ENCODE assay signal across 9 cellular contexts in the genomic region with DNA sequence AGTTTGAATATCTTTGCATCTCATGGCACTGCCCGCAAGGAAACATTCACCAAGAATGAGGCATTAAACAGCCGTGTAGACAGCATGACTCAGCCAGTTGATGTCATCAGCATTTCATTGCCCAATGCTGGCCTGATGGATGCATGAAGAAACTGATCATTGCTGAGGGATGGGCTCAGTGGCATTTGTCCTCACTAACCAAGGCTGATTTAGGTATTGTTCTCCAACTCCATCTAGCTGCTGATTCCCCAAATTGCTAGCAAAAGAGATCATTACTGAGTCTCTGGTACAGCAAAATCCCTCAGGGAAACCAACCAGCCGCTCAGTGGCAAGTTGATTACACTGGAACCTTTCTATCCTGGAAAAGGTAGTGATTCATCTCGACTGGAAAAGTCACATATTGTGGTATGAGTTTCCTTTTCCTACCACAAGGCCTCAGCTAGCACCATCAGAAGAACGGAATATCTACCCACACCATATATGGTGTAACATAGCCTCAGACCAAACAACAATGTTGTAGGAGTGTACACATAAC.
DNase-seq lines count a peak whose midpoint lies in the region; FAIRE-seq and TF ChIP-seq lines count a peak whose summit lies in the region.
"Had no signal": no experiment of that assay in that cellular context is flagged by ENCODE, and none has a peak within 500 bp of the region (broad histone marks: within the 10 kb centered on the region; RNA-seq: fewer than 3 reads in every experiment).

No MANE protein-coding gene starts in this region.

- POLR2A ChIA-PET in BJ (lab: Charles Lee): no interaction called here

- no peak overlapping the region for H3K9ac ChIP-seq in kidney (ENCODE audit: low read length in 2 of 2)

- H3K27ac ChIP-seq in WERI-Rb-1: no peak overlapping the region
- no peak overlapping the region for H3K27ac ChIP-seq in kidney (ENCODE audit: low read depth in 2 of 2, low read length in 2 of 2)

- DNase-seq in BJ (ENCODE audit: low read depth) (peak; percentile 74), HTR-8/SVneo (ENCODE audit: insufficient read length, low spot score) (peak; percentile 23), WERI-Rb-1 (peak; percentile 16), iris pigment epithelial cell (ENCODE audit: low read depth) (peak; percentile 94), kidney (no peak), UCSD-AML1 (lab: John Stamatoyannopoulos, UW; ENCODE audit: unreplicated experiment) (no peak), NCI-H774 (lab: John Stamatoyannopoulos, UW) (no peak)
- DNase-seq in stimulated activated CD4-positive, alpha-beta T cell treated with anti-CD3 and anti-CD28 coated beads, Interleukin-2, amount 100 ng/mL, for 24 hours: no peak
- DNase-seq: caudate nucleus had no signal

- H3K4me1 ChIP-seq in kidney (ENCODE audit: control insufficient read depth in 1 of 2, insufficient read depth in 1 of 2, low read depth in 1 of 2, low read length in 2 of 2): no peaks in the 10 kb centered on the region

- intact Hi-C loops in kidney (cut with DNase I): no loop called here

- H3K27me3 ChIP-seq in BJ (ENCODE audit: control insufficient read depth, insufficient read depth, low read length) (no peaks in the 10 kb centered on the region), WERI-Rb-1 (ENCODE audit: insufficient read depth, low read depth, severe bottlenecking) (no peaks in the 10 kb centered on the region)

- H3K36me3 ChIP-seq in BJ (ENCODE audit: control insufficient read depth, insufficient read depth, low read length): no peaks in the 10 kb centered on the region
- no peaks in the 10 kb centered on the region for H3K36me3 ChIP-seq in WERI-Rb-1
- H3K36me3 ChIP-seq in kidney (ENCODE audit: control insufficient read depth in 1 of 2, insufficient read depth in 2 of 2, low read length in 2 of 2): no peaks in the 10 kb centered on the region

- H3K9me3 ChIP-seq in WERI-Rb-1 (ENCODE audit: severe bottlenecking) (no peaks in the 10 kb centered on the region), kidney (ENCODE audit: control insufficient read depth in 1 of 2, low read length in 2 of 2) (no peaks in the 10 kb centered on the region)

- CTCF ChIA-PET in BJ (lab: Yijun Ruan, JAX): interaction anchor here (0.6 to 2.6 kb wide), 5 partner anchors 10 to 257 kb away, joined by 3 to 18 read pairs (median 4); no protein-coding TSS in a partner anchor

- H3K4me3 ChIP-seq in BJ (ENCODE audit: low read depth, low read length) (no peak overlapping the region), WERI-Rb-1 (ENCODE audit: low read depth, low read length) (no peak overlapping the region), kidney (ENCODE audit: low read length in 2 of 2) (no peak overlapping the region)

- peak; percentile 61 for TF ChIP-seq CTCF in BJ (IDR thresholded peaks at IDR 0.05; ENCODE audit: insufficient read depth, low read depth, low read length)
- peak; percentile 58 for TF ChIP-seq CTCF in WERI-Rb-1 (IDR thresholded peaks at IDR 0.05; ENCODE audit: low read depth, low read length)
- no peak for TF ChIP-seq CTCF in kidney (IDR thresholded peaks at IDR 0.05; ENCODE audit: borderline replicate concordance, extremely low read depth, insufficient read depth)

- no peak for FAIRE-seq in HTR-8/SVneo (lab: Jason Lieb, UNC)
- no peak for FAIRE-seq in kidney (lab: Jason Lieb, UNC)

Comparison
In these comparisons a context has a peak if more than half of its experiments do, and no peak if none do; other contexts are left out.
1. DNase-seq: peak in BJ (single experiment), HTR-8/SVneo (single experiment), WERI-Rb-1 (single experiment) and iris pigment epithelial cell (single experiment); none in kidney (single experiment), stimulated activated CD4-positive, alpha-beta T cell treated with anti-CD3 and anti-CD28 coated beads, Interleukin-2, amount 100 ng/mL, for 24 hours (0 of 2), UCSD-AML1 (single experiment) and NCI-H774 (single experiment).